Comparison of ENCODE assay signal across 38 cellular contexts in genomic region chrX:155406429-155406828, GRCh38. TPM values are rescaled to one million over a fixed set of nuclear protein-coding genes. Genes with fewer than 3 reads are reported as not detected.
"Had no signal": no experiment of that assay in that cellular context is flagged by ENCODE, and none has a peak within 500 bp of the region (broad histone marks: within the 10 kb centered on the region; RNA-seq: fewer than 3 reads in every experiment).

No MANE protein-coding gene starts in this region.

- H3K9me3 ChIP-seq: MG63 had no signal

- H3K27me3 ChIP-seq: MG63 had no signal

- H3K36me3 ChIP-seq: MG63 had no signal

- DNase-seq: Karpas-422, Kasumi-1, MG63, MM.1S, MV-4-11, NCI-H1048, NCI-H1092, NCI-H1092 treated with DMSO at 0.1 percent for 48 hours, NCI-H1105, NCI-H1105 treated with DMSO at 0.1 percent for 48 hours, NCI-H1417 treated with DMSO at 0.1 percent for 48 hours, NCI-H1436, NCI-H1436 treated with DMSO at 0.1 percent for 48 hours, NCI-H146, NCI-H1694, NCI-H1694 treated with DMSO at 0.1 percent for 48 hours, NCI-H187, NCI-H187 treated with DMSO at 0.1 percent for 48 hours, NCI-H1930, NCI-H2029, NCI-H2029 treated with DMSO at 0.1 percent for 48 hours, NCI-H2081, NCI-H2081 treated with DMSO at 0.1 percent for 48 hours, NCI-H2107, NCI-H2171, NCI-H2171 treated with DMSO at 0.1 percent for 48 hours, NCI-H2227 treated with DMSO at 0.1 percent for 48 hours, NCI-H226, NCI-H345, NCI-H446, NCI-H446 treated with DMSO at 0.1 percent for 48 hours, NCI-H510A, NCI-H510A treated with DMSO at 0.1 percent for 48 hours, NCI-H524 had no signal

- H3K4me3 ChIP-seq: MG63 had no signal

RNA-seq across cellular contexts. Expression of gene F8A2, which starts 24.5 kb away (rescaled TPM):
- total RNA-seq: LHCN-M2, M059J, MCF 10A, NCI-H460 had no signal
